9 cellular contexts compared by ENCODE assay signal in the genomic region with DNA sequence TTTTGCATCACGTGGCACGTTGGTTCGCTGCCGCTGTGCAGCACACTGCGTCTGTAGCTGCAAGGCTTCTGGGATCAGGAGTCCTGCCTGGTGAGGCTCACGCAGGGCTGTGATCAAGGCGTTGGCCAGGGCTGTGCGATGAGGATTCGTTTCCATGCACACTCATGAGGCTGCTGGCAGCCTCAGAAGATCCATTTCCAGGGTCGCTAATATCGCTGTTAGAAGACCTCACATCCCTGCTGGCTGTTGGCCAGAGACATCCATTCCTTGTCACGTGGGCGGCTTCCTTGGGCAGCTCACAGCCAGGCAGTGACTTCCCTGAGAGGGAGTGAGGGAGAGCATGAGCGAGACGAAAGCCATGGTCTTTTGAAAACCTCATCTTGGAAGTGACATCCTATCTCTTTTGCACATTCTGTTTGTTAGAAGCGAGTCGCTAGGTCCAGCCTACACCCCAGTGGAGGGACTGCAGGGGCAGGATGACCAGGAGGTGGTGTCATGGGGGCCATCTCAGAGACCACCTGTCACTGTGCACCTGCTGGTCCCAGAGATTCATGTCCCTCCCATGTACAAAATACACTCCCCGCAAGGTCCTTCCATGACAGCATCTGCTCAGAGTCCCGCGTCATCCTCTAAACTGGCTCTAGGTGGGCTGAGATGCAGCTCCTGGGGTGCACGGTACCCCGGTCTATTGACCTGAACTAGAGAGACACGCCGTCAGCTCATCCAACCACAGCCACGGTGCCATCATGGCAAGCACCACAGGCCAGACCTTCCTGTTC. TPM values are rescaled to one million over a fixed set of nuclear protein-coding genes. Genes with fewer than 3 reads are reported as not detected.
A peak's percentile ranks its signal among the peaks of the same experiment; 100 is the strongest.
DNase-seq lines count a peak whose midpoint lies in the region; ATAC-seq and TF ChIP-seq lines count a peak whose summit lies in the region.
"Had no signal": no experiment of that assay in that cellular context is flagged by ENCODE, and none has a peak within 500 bp of the region (broad histone marks: within the 10 kb centered on the region; RNA-seq: fewer than 3 reads in every experiment).

No MANE protein-coding gene starts in this region.

- H3K9ac ChIP-seq in HUES48 (ENCODE audit: low read depth, low read length): no peak overlapping the region

- H3K27me3 ChIP-seq in HUES48 (ENCODE audit: control insufficient read depth, insufficient read depth, low read length) (no peaks in the 10 kb centered on the region), heart left ventricle (no peaks in the 10 kb centered on the region)

- 46 to 55% (median 53%) methylated on average over 20 to 25 of the region's 25 CpGs for WGBS in heart left ventricle, 4 donors

- POLR2A ChIA-PET in activated CD4-positive, alpha-beta memory T cell treated with anti-CD3 and anti-CD28 coated beads for 36 hours (lab: Charles Lee): no interaction called here

- intact Hi-C loops in activated CD4-positive, alpha-beta memory T cell treated with anti-CD3 and anti-CD28 coated beads for 36 hours (cut with micrococcal nuclease): no loop called here
- intact Hi-C loops in heart left ventricle (cut with DNase I): no loop called here

- TF ChIP-seq CTCF in heart left ventricle (IDR thresholded peaks at IDR 0.05) (no peak), retinal pigment epithelial cell (conservative IDR thresholded peaks at IDR 0.05; ENCODE audit: low read depth, low read length) (no peak)

- H3K27ac ChIP-seq in HUES48 (ENCODE audit: low read depth, low read length) (peak overlapping the region; percentile 26), heart left ventricle (peak overlapping the region in 6 of 12 donors; percentile 13 to 59 (median 24))

- no peak for DNase-seq in activated CD4-positive, alpha-beta memory T cell treated with anti-CD3 and anti-CD28 coated beads for 36 hours
- DNase-seq in heart left ventricle (peak in 4 of 5 donors; percentile 51 to 62 (median 58)), retinal pigment epithelial cell (ENCODE audit: low read depth) (no peak), NCI-H1048 (lab: John Stamatoyannopoulos, UW) (no peak)
- DNase-seq in T-helper 2 cell treated with Interferon-gamma antibody and Interleukin-4, amounts not matched to agents 5 μg/mL and 100 μg/mL, for 36 hours (ENCODE audit: low spot score): no peak
- DNase-seq: NCI-H748 treated with DMSO at 0.1 percent for 48 hours had no signal

- no peak overlapping the region for H3K4me3 Mint-ChIP-seq in activated CD4-positive, alpha-beta memory T cell treated with anti-CD3 and anti-CD28 coated beads for 36 hours
- H3K4me3 Mint-ChIP-seq in T-helper 2 cell treated with Interferon-gamma antibody and Interleukin-4, amounts not matched to agents 5 μg/mL and 100 μg/mL, for 36 hours: no peak overlapping the region

- no peaks in the 10 kb centered on the region for H3K9me3 Mint-ChIP-seq in activated CD4-positive, alpha-beta memory T cell treated with anti-CD3 and anti-CD28 coated beads for 36 hours
- H3K9me3 Mint-ChIP-seq in T-helper 2 cell treated with Interferon-gamma antibody and Interleukin-4, amounts not matched to agents 5 μg/mL and 100 μg/mL, for 36 hours: no peaks in the 10 kb centered on the region

- H3K27ac Mint-ChIP-seq in activated CD4-positive, alpha-beta memory T cell treated with anti-CD3 and anti-CD28 coated beads for 36 hours: peak overlapping the region; percentile 70
- H3K27ac Mint-ChIP-seq in T-helper 2 cell treated with Interferon-gamma antibody and Interleukin-4, amounts not matched to agents 5 μg/mL and 100 μg/mL, for 36 hours: no peak overlapping the region

- no peak for TF ChIP-seq POLR2A in heart left ventricle (IDR thresholded peaks at IDR 0.05)

- H3K4me1 Mint-ChIP-seq in activated CD4-positive, alpha-beta memory T cell treated with anti-CD3 and anti-CD28 coated beads for 36 hours (ENCODE audit: low read depth): peaks cover 51% of the 10 kb centered on the region
- H3K4me1 Mint-ChIP-seq in T-helper 2 cell treated with Interferon-gamma antibody and Interleukin-4, amounts not matched to agents 5 μg/mL and 100 μg/mL, for 36 hours (ENCODE audit: low read depth): peaks cover 29% of the 10 kb centered on the region

- no peak overlapping the region for H3K4me3 ChIP-seq in HUES48 (ENCODE audit: low read depth, low read length)
- H3K4me3 ChIP-seq in heart left ventricle: peak overlapping the region in 5 of 12 donors; percentile 1 to 34 (median 13)
- H3K4me3 ChIP-seq in retinal pigment epithelial cell (ENCODE audit: low read length): peak overlapping the region; percentile 25
- H3K4me3 ChIP-seq: GM12878 had no signal

- H3K9me3 ChIP-seq in HUES48 (ENCODE audit: control insufficient read depth, insufficient read depth, low read length): no peaks in the 10 kb centered on the region
- H3K9me3 ChIP-seq in heart left ventricle: no peaks in the 10 kb centered on the region

- no peaks in the 10 kb centered on the region for H3K27me3 Mint-ChIP-seq in activated CD4-positive, alpha-beta memory T cell treated with anti-CD3 and anti-CD28 coated beads for 36 hours
- peaks cover 13% of the 10 kb centered on the region for H3K27me3 Mint-ChIP-seq in T-helper 2 cell treated with Interferon-gamma antibody and Interleukin-4, amounts not matched to agents 5 μg/mL and 100 μg/mL, for 36 hours (ENCODE audit: low read depth)

- H3K4me1 ChIP-seq in HUES48 (ENCODE audit: control insufficient read depth, insufficient read depth, low read length): peaks cover 15% of the 10 kb centered on the region
- H3K4me1 ChIP-seq in heart left ventricle: peaks cover 1 to 44% (median 28%) of the 10 kb centered on the region in 12 donors

- H3K36me3 ChIP-seq in HUES48 (ENCODE audit: control insufficient read depth, insufficient read depth, low read length) (no peaks in the 10 kb centered on the region), heart left ventricle (no peaks in the 10 kb centered on the region)

- ATAC-seq in heart left ventricle (peak in 3 of 4 donors; percentile 62 to 65 (median 64)), GM21390 (IDR thresholded peaks at IDR 0.05; ENCODE audit: unreplicated experiment) (no peak)
- ATAC-seq: GM12878 had no signal

- H3K36me3 Mint-ChIP-seq in activated CD4-positive, alpha-beta memory T cell treated with anti-CD3 and anti-CD28 coated beads for 36 hours: no peaks in the 10 kb centered on the region
- no peaks in the 10 kb centered on the region for H3K36me3 Mint-ChIP-seq in T-helper 2 cell treated with Interferon-gamma antibody and Interleukin-4, amounts not matched to agents 5 μg/mL and 100 μg/mL, for 36 hours (ENCODE audit: low read depth)

- CTCF ChIA-PET in activated CD4-positive, alpha-beta memory T cell treated with anti-CD3 and anti-CD28 coated beads for 36 hours (lab: Charles Lee): no interaction called here

RNA-seq across cellular contexts. Expression of a gene that starts 12.2 kb away (rescaled TPM):
- 1 to 10 TPM; 8.6 to 8.8 TPM for total RNA-seq in activated CD4-positive, alpha-beta memory T cell treated with anti-CD3 and anti-CD28 coated beads for 36 hours
- total RNA-seq in heart left ventricle: 10 to 100 TPM in 8 of 9 donors, 1 to 10 TPM in 1; 8.4 to 18.4 (median 14.6) TPM
- 10 to 100 TPM; 11.7 to 12.7 TPM for polyA plus RNA-seq in heart left ventricle

RNA-seq across cellular contexts. Expression of a gene that starts 56.1 kb away (rescaled TPM):
- total RNA-seq in activated CD4-positive, alpha-beta memory T cell treated with anti-CD3 and anti-CD28 coated beads for 36 hours: under 1 TPM; 0.39 to 0.45 TPM
- under 1 TPM in 7 of 9 donors, not detected in 2; 0.30 to 0.93 (median 0.45) TPM for total RNA-seq in heart left ventricle
- under 1 TPM; 0.33 to 0.34 TPM for polyA plus RNA-seq in heart left ventricle

Comparison
In these comparisons a context has a peak if more than half of its experiments do, and no peak if none do; other contexts are left out.
1. DNase-seq: peak in heart left ventricle (4 of 5); none in activated CD4-positive, alpha-beta memory T cell treated with anti-CD3 and anti-CD28 coated beads for 36 hours (single experiment), retinal pigment epithelial cell (single experiment), T-helper 2 cell treated with Interferon-gamma antibody and Interleukin-4, amounts not matched to agents 5 μg/mL and 100 μg/mL, for 36 hours (single experiment) and NCI-H1048 (single experiment).